ENCODE assay signal across 8 cellular contexts in the genomic region with DNA sequence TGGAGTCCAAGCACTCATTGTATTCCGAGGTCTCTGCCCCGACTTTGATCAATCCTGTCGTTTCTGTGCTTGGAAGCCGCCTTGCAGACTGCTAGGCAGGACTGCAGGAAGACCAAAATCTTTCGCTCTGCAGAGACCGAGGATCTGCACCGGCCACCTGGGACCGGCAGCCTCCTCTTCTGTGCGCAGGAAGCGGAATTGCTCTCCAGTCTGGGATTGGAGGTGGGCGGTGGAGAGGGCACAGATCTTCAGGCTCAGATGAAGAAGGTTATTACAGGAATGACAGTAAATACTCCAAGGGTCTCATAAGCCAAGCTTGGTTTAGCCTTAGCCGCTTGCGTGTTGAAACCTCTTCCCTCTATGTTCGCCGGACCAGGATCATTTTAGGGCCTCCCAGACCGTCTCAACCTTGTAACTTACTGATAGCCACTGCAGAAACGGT. TPM values are rescaled to one million over a fixed set of nuclear protein-coding genes. Genes with fewer than 3 reads are reported as not detected.
DNase-seq lines count a peak whose midpoint lies in the region; ATAC-seq and TF ChIP-seq lines count a peak whose summit lies in the region.

No MANE protein-coding gene starts in this region.

- H3K9ac ChIP-seq in Loucy (ENCODE audit: low read depth, low read length, poor library complexity, severe bottlenecking), result peak overlapping the region; percentile 63

- H3K27me3 ChIP-seq in Loucy (ENCODE audit: insufficient read depth, low read length, poor library complexity, severe bottlenecking), result peaks cover 34% of the 10 kb centered on the region

- no peak for ATAC-seq in GM21723 (IDR thresholded peaks at IDR 0.05; ENCODE audit: unreplicated experiment)

- H3K36me3 Mint-ChIP-seq in neural crest cell (ENCODE audit: low read depth), result peaks cover 3% of the 10 kb centered on the region

- DNase-seq in G401 (ENCODE audit: low spot score) (peak; percentile 64), foreskin fibroblast (peak; percentile 13 to 68), neural crest cell (ENCODE audit: low read depth, low spot score) (peak; percentile 10), H4 (ENCODE audit: low spot score) (no peak), SW 1271 (lab: John Stamatoyannopoulos, UW) (no peak)
- DNase-seq in activated T-cell treated with anti-CD3 and anti-CD28 coated beads, Interleukin-2, amount 50 U/mL, for 1 hour, result peak; percentile 27

- peaks cover 18% of the 10 kb centered on the region for H3K79me2 ChIP-seq in Loucy (ENCODE audit: insufficient read depth, low read length)

- peaks cover 31% of the 10 kb centered on the region for H3K27me3 Mint-ChIP-seq in neural crest cell (ENCODE audit: low read depth)

- in situ Hi-C loops in G401 (cut with HindIII; ENCODE audit: low sequenced_read_pairs), result no loop called here

- H3K4me2 ChIP-seq in Loucy (ENCODE audit: low read depth, low read length, poor library complexity, severe bottlenecking), result peak overlapping the region; percentile 95

- H2AFZ ChIP-seq in Loucy (ENCODE audit: low read length), result peak overlapping the region; percentile 88; the same call in 1 of the 2 replicates

- peaks cover 20% of the 10 kb centered on the region for H3K4me1 Mint-ChIP-seq in neural crest cell

- no peak for TF ChIP-seq CTCF in Loucy (conservative IDR thresholded peaks at IDR 0.05; ENCODE audit: low read length)
- TF ChIP-seq CTCF in foreskin fibroblast (IDR thresholded peaks at IDR 0.05; ENCODE audit: low read depth, low read length), result no peak
- TF ChIP-seq CTCF in neural crest cell (conservative IDR thresholded peaks at IDR 0.05), result no peak

- H3K27ac Mint-ChIP-seq in neural crest cell (ENCODE audit: unreplicated experiment), result no peak overlapping the region

- 0 out of 2 replicates have a peak, but pooled peaks cover under 1% of the 10 kb centered on the region for H3K36me3 ChIP-seq in Loucy (ENCODE audit: insufficient read depth, low read length)

- H3K4me3 ChIP-seq in Loucy (ENCODE audit: low read length, poor library complexity, severe bottlenecking), result peak overlapping the region; percentile 84
- peak overlapping the region; percentile 66 to 76 for H3K4me3 ChIP-seq in foreskin fibroblast (ENCODE audit: low read depth in 1 of 2, low read length in 2 of 2)

- H3K4me1 ChIP-seq in Loucy (ENCODE audit: insufficient read depth, low read length, poor library complexity, severe bottlenecking), result peaks cover 38% of the 10 kb centered on the region

- no peaks in the 10 kb centered on the region for H3K9me3 ChIP-seq in Loucy (ENCODE audit: insufficient read depth, low read depth, low read length)

- H3K9me2 ChIP-seq in Loucy (replicated peaks; ENCODE audit: low read depth, low read length), result no peaks in the 10 kb centered on the region

- H3K9me3 Mint-ChIP-seq in neural crest cell, result no peaks in the 10 kb centered on the region

- H3K4me3 Mint-ChIP-seq in neural crest cell, result peak overlapping the region; percentile 96

- H3F3A ChIP-seq in Loucy (ENCODE audit: low read depth), result no peaks in the 10 kb centered on the region

- H4K20me1 ChIP-seq in Loucy (ENCODE audit: insufficient read depth, low read length, poor library complexity, severe bottlenecking), result peaks cover 12% of the 10 kb centered on the region

RNA-seq across cellular contexts. Expression of gene MIA3, which starts 1.0 kb away (rescaled TPM):
- 8.1 and 14.8 TPM in 2 replicates for total RNA-seq in G401 (2014; rRNA removed; shearing (Covaris generic))
- 56.5 and 57.5 TPM in 2 replicates for total RNA-seq in neural crest cell
- total RNA-seq in H4 (2014; rRNA removed; shearing (Covaris generic)), result 26.5 and 30.9 TPM in 2 replicates

RNA-seq across cellular contexts. Expression of gene TAF1A, which starts 29.2 kb away (rescaled TPM):
- total RNA-seq in G401 (2014; rRNA removed; shearing (Covaris generic)), result 3.1 and 18.4 TPM in 2 replicates
- 19.7 and 22.7 TPM in 2 replicates for total RNA-seq in neural crest cell
- total RNA-seq in H4 (2014; rRNA removed; shearing (Covaris generic)), result 9.2 and 16.3 TPM in 2 replicates

Comparison
In these comparisons a context has a peak if more than half of its experiments do, and no peak if none do; other contexts are left out.
1. DNase-seq: peak in G401 (single experiment), activated T-cell treated with anti-CD3 and anti-CD28 coated beads, Interleukin-2, amount 50 U/mL, for 1 hour (single experiment), foreskin fibroblast (2 of 2) and neural crest cell (single experiment); none in H4 (single experiment) and SW 1271 (0 of 2).